Comparison of ENCODE assay signal across 13 cellular contexts in the genomic region with DNA sequence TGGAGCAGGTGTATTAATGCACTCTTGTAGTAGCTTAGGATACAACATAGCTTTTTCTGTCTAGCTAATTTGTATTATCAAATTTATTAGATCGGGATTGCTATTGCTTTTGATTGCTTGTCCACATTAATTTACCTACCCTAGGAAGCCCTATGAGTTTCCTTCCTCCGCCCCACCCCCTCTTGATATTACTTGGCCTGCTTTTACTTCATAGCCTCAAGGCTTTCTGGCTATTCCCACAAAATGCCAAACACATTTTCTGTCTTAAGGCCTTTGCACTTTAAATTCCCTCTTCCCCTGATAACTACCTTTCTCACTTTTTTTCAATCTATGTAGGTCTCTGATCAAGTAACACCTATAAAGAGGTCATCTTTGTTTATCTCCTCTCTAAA.
DNase-seq lines count a peak whose midpoint lies in the region; ATAC-seq and TF ChIP-seq lines count a peak whose summit lies in the region.
"Had no signal": no experiment of that assay in that cellular context is flagged by ENCODE, and none has a peak within 500 bp of the region (broad histone marks: within the 10 kb centered on the region; RNA-seq: fewer than 3 reads in every experiment).

No MANE protein-coding gene starts in this region.

- POLR2A ChIA-PET in CD8-positive, alpha-beta T cell (lab: Charles Lee): interaction anchor here (1.1 to 7.8 kb wide), 11 partner anchors 7 to 1128 kb away, joined by 4 to 333 read pairs (median 25); a partner anchor contains a TSS
- POLR2A ChIA-PET in HEK293T (lab: Yijun Ruan, JAX): interaction anchor here (1.6 to 9.9 kb wide), 8 partner anchors 8 to 1122 kb away, joined by 4 to 439 read pairs (median 16); a partner anchor contains a TSS

- no peaks in the 10 kb centered on the region for H3K27me3 ChIP-seq in CD8-positive, alpha-beta T cell (ENCODE audit: insufficient read depth, low read length)
- H3K27me3 ChIP-seq in H9 (ENCODE audit: insufficient read depth, low read length): no peaks in the 10 kb centered on the region
- H3K27me3 ChIP-seq in endodermal cell (ENCODE audit: control insufficient read depth, insufficient read depth, low read length, poor library complexity, severe bottlenecking): no peaks in the 10 kb centered on the region
- H3K27me3 ChIP-seq: pancreas had no signal

- H3K79me2 ChIP-seq in H9 (ENCODE audit: insufficient read depth, low read length): no peaks in the 10 kb centered on the region

- H3K4ac ChIP-seq in H9 (ENCODE audit: low read depth, low read length): no peak overlapping the region

- H2BK120ac ChIP-seq in H9 (ENCODE audit: low read depth, low read length, poor library complexity, severe bottlenecking): no peak overlapping the region

- H3T11ph ChIP-seq in H9 (ENCODE audit: low read length): no peak overlapping the region

- H3K9me3 ChIP-seq in CD8-positive, alpha-beta T cell (ENCODE audit: low read length): no peaks in the 10 kb centered on the region
- no peaks in the 10 kb centered on the region for H3K9me3 ChIP-seq in H9 (ENCODE audit: control insufficient read depth, low read depth, low read length)
- H3K9me3 ChIP-seq in endodermal cell (ENCODE audit: control insufficient read depth, low read length): no peaks in the 10 kb centered on the region
- H3K9me3 ChIP-seq: pancreas had no signal

- WGBS in H9 (ENCODE audit: extremely low coverage, insufficient read length, low lambda C conversion rate): no CpG with 5 or more reads among the region's 2 CpGs
- 86 to 100% methylated on average over 1 to 2 of the region's 2 CpGs for WGBS in endodermal cell (ENCODE audit: insufficient coverage in 1 of 2, insufficient read length in 1 of 2), 2 experiments

- H2BK5ac ChIP-seq in H9 (ENCODE audit: insufficient read length, low read length): no peak overlapping the region

- H3K36me3 Mint-ChIP-seq in CD8-positive, alpha-beta T cell: peaks cover under 1% of the 10 kb centered on the region
- H3K36me3 Mint-ChIP-seq in H9 (ENCODE audit: insufficient read depth in 1 of 3, low read depth in 3 of 3): peaks cover 0 to 4% (median 0%) of the 10 kb centered on the region in 3 experiments; a peak in 2 of 7 replicates
- peaks cover 3% of the 10 kb centered on the region for H3K36me3 Mint-ChIP-seq in endodermal cell (ENCODE audit: low read depth)

- DNase-seq in CD8-positive, alpha-beta T cell: no peak
- DNase-seq in H9: no peak
- DNase-seq in RPMI7951 (ENCODE audit: low read depth): peak; percentile 40
- peak; percentile 50 for DNase-seq in endodermal cell
- no peak for DNase-seq in NCI-H446 (lab: John Stamatoyannopoulos, UW)
- no peak for DNase-seq in HT-29 (ENCODE audit: low spot score)
- DNase-seq in HEK293T (ENCODE audit: extremely low spot score): no peak
- DNase-seq in DMS79 treated with DMSO at 0.1 percent for 48 hours (lab: John Stamatoyannopoulos, UW): no peak
- DNase-seq: activated CD4-positive, CD25-positive, alpha-beta regulatory T cell treated with anti-CD3 and anti-CD28 coated beads, Interleukin-2, amount 50 U/mL, for 72 hours; CD4-positive, alpha-beta memory T cell; GF-D8; NCI-H2107; pancreas had no signal

- peaks cover 10% of the 10 kb centered on the region for H3K4me1 ChIP-seq in CD8-positive, alpha-beta T cell (ENCODE audit: insufficient read depth, low read length)
- H3K4me1 ChIP-seq in H9 (ENCODE audit: insufficient read depth, low read length) (peaks cover 3% of the 10 kb centered on the region; the same call in 1 of the 2 replicates), endodermal cell (ENCODE audit: control insufficient read depth, insufficient read depth, low read length) (no peaks in the 10 kb centered on the region)

- no peaks in the 10 kb centered on the region for H3K27me3 Mint-ChIP-seq in CD8-positive, alpha-beta T cell (ENCODE audit: low read depth)
- H3K27me3 Mint-ChIP-seq in H9 (ENCODE audit: low read depth): no peaks in the 10 kb centered on the region
- no peaks in the 10 kb centered on the region for H3K27me3 Mint-ChIP-seq in endodermal cell (ENCODE audit: insufficient read depth)
- H3K27me3 Mint-ChIP-seq: CD4-positive, alpha-beta memory T cell had no signal

- H2AK5ac ChIP-seq in H9 (ENCODE audit: insufficient read length, low read length): no peak overlapping the region

- no peak overlapping the region for H4K5ac ChIP-seq in H9 (ENCODE audit: insufficient read length, low read depth, low read length)

- no peak overlapping the region for H2BK12ac ChIP-seq in H9 (ENCODE audit: insufficient read length, low read depth, low read length)

- no peak overlapping the region for H3K18ac ChIP-seq in H9 (ENCODE audit: insufficient read length, low read depth, low read length)

- no peak overlapping the region for H3K23ac ChIP-seq in H9 (ENCODE audit: insufficient read length, low read depth, low read length)

- peaks cover 10% of the 10 kb centered on the region for H3K4me1 Mint-ChIP-seq in CD8-positive, alpha-beta T cell (ENCODE audit: low read depth)
- H3K4me1 Mint-ChIP-seq in H9 (peaks cover 12 to 14% of the 10 kb centered on the region in 2 experiments), endodermal cell (peaks cover 5% of the 10 kb centered on the region)

- no peaks in the 10 kb centered on the region for H3K36me3 ChIP-seq in CD8-positive, alpha-beta T cell (ENCODE audit: insufficient read depth, low read length)
- H3K36me3 ChIP-seq in endodermal cell (ENCODE audit: control insufficient read depth, insufficient read depth, low read length): no peaks in the 10 kb centered on the region
- H3K36me3 ChIP-seq: pancreas had no signal

- no peak overlapping the region for H2BK15ac ChIP-seq in H9 (ENCODE audit: low read depth, low read length)

- no peaks in the 10 kb centered on the region for H3K79me1 ChIP-seq in H9 (ENCODE audit: insufficient read depth, low read depth, low read length, poor library complexity, severe bottlenecking)

- no peak overlapping the region for H3K4me3 ChIP-seq in CD8-positive, alpha-beta T cell (ENCODE audit: low read depth, low read length)
- no peak overlapping the region for H3K4me3 ChIP-seq in endodermal cell (ENCODE audit: low read length)

- no peak overlapping the region for H3K27ac Mint-ChIP-seq in CD8-positive, alpha-beta T cell
- H3K27ac Mint-ChIP-seq in H9: peak overlapping the region in 2 of 3 experiments; percentile 30 to 85; a peak in 2 of 7 replicates
- no peak overlapping the region for H3K27ac Mint-ChIP-seq in endodermal cell

- H3K23me2 ChIP-seq in H9 (ENCODE audit: insufficient read length, low read depth, low read length, poor library complexity, severe bottlenecking): peaks cover 11% of the 10 kb centered on the region

- CTCF ChIA-PET in CD8-positive, alpha-beta T cell (lab: Charles Lee): interaction anchor here (1.0 to 2.8 kb wide), 4 partner anchors 17 to 748 kb away, joined by 3 to 15 read pairs (median 4); no protein-coding TSS in a partner anchor
- CTCF ChIA-PET in HEK293T (lab: Yijun Ruan, JAX): no interaction called here

- H4K91ac ChIP-seq in H9 (ENCODE audit: insufficient read length, low read depth, low read length): no peak overlapping the region

- H3K56ac ChIP-seq in H9 (ENCODE audit: insufficient read length, low read depth, low read length): no peak overlapping the region

- ATAC-seq in CD8-positive, alpha-beta T cell: no peak
- ATAC-seq: pancreas had no signal

- H2AFZ ChIP-seq in H9 (ENCODE audit: low read length): no peak overlapping the region

- no peak overlapping the region for H4K8ac ChIP-seq in H9 (replicated peaks; ENCODE audit: insufficient read length, low read depth, low read length)

- no peaks in the 10 kb centered on the region for H3K9me3 Mint-ChIP-seq in CD8-positive, alpha-beta T cell
- no peaks in the 10 kb centered on the region; a peak in 1 of 5 replicates for H3K9me3 Mint-ChIP-seq in H9
- H3K9me3 Mint-ChIP-seq in endodermal cell: no peaks in the 10 kb centered on the region
- H3K9me3 Mint-ChIP-seq: CD4-positive, alpha-beta memory T cell had no signal

- intact Hi-C loops in CD8-positive, alpha-beta T cell (cut with DNase I, micrococcal nuclease): loop anchor here (5.0 kb wide), 3 partner anchors 1026 to 1794 kb away; a partner anchor contains a TSS

- H2BK20ac ChIP-seq in H9 (ENCODE audit: low read depth, low read length, poor library complexity, severe bottlenecking): no peak overlapping the region

- no peak overlapping the region for H3K9ac ChIP-seq in H9 (ENCODE audit: extremely low read depth, insufficient read length, low read length)
- H3K9ac ChIP-seq in endodermal cell (ENCODE audit: extremely low read depth, low read length, poor library complexity, severe bottlenecking): no peak overlapping the region

- no peak overlapping the region for H3K4me2 ChIP-seq in H9 (ENCODE audit: insufficient read depth, insufficient read length, low read length)

- no peaks in the 10 kb centered on the region for H4K20me1 ChIP-seq in H9 (ENCODE audit: control insufficient read depth, insufficient read depth, insufficient read length)

- H3K27ac ChIP-seq in CD8-positive, alpha-beta T cell (ENCODE audit: low read depth, low read length): no peak overlapping the region
- H3K27ac ChIP-seq in H9 (ENCODE audit: insufficient read length, low read depth, low read length): no peak overlapping the region
- no peak overlapping the region for H3K27ac ChIP-seq in endodermal cell (ENCODE audit: low read depth, low read length)

- TF ChIP-seq CTCF in CD8-positive, alpha-beta T cell (IDR thresholded peaks at IDR 0.05): no peak
- TF ChIP-seq CTCF in H9 (conservative IDR thresholded peaks at IDR 0.05) (no peak), endodermal cell (conservative IDR thresholded peaks at IDR 0.05) (no peak)

- no peak overlapping the region for H3K14ac ChIP-seq in H9 (ENCODE audit: insufficient read depth, low read length)

- H3K4me3 Mint-ChIP-seq in CD8-positive, alpha-beta T cell: peak overlapping the region; percentile 33
- H3K4me3 Mint-ChIP-seq in H9 (no peak overlapping the region; a peak in 1 of 5 replicates), endodermal cell (no peak overlapping the region)

TF ChIP-seq in HEK293T, 16 proteins besides CTCF, POLR2A, EP300 and RAD21:
- TF ChIP-seq BHLHE40 (IDR thresholded peaks at IDR 0.05; ENCODE audit: borderline replicate concordance) (no peak), LEF1 (IDR thresholded peaks at IDR 0.05; ENCODE audit: borderline replicate concordance) (no peak), HDGF (IDR thresholded peaks at IDR 0.05; ENCODE audit: borderline replicate concordance) (no peak), CTBP1 (IDR thresholded peaks at IDR 0.05; ENCODE audit: borderline replicate concordance) (no peak), SUZ12 (IDR thresholded peaks at IDR 0.05) (no peak), TARDBP (IDR thresholded peaks at IDR 0.05) (no peak), ZNF384 (IDR thresholded peaks at IDR 0.05) (no peak), ARNT (IDR thresholded peaks at IDR 0.05) (no peak), FOXA1 (IDR thresholded peaks at IDR 0.05) (no peak)

Comparison
In these comparisons a context has a peak if more than half of its experiments do, and no peak if none do; other contexts are left out.
1. DNase-seq: peak in RPMI7951 (single experiment) and endodermal cell (single experiment); none in CD8-positive, alpha-beta T cell (0 of 7), H9 (single experiment), NCI-H446 (0 of 2), HT-29 (single experiment), HEK293T (single experiment) and DMS79 treated with DMSO at 0.1 percent for 48 hours (single experiment).
2. H3K27ac Mint-ChIP-seq: peak in H9 (2 of 3); none in CD8-positive, alpha-beta T cell (single experiment) and endodermal cell (single experiment).